In the genomic region with DNA sequence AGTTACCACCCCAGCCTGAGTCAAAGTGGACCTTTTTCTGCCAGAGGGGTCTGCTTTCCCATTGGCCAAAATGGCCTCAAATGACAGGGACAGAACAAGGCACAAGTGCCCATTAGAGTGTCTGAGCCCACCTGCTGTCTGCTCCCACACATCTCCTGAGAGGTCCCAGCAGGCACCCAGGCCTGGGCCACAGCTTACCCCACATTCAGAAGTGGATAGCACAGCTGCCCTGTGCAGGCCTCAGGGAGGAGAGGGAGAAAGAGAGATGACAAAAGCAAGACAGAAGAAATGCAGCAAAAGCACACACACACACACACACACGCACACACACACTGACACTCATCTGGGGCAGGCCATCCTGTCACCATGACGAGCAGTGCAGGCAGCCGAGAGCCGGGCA, we compare ENCODE assay signal across 17 cellular contexts. TPM values are rescaled to one million over a fixed set of nuclear protein-coding genes. Genes with fewer than 3 reads are reported as not detected.
"Had no signal": no experiment of that assay in that cellular context is flagged by ENCODE, and none has a peak within 500 bp of the region (broad histone marks: within the 10 kb centered on the region; RNA-seq: fewer than 3 reads in every experiment).

No MANE protein-coding gene starts in this region.

RNA-seq across cellular contexts. Expression of a gene that starts 4.2 kb away (rescaled TPM):
- total RNA-seq: cerebellum, colonic mucosa, dermis microvascular lymphatic vessel endothelial cell, endodermal cell, esophagus mucosa, esophagus squamous epithelium, gastrocnemius medialis, glomerular endothelial cell, heart right ventricle, kidney epithelial cell, left cardiac atrium, left lung, left ventricle myocardium superior, lung, mammary epithelial cell, mononuclear cell had no signal
- polyA plus RNA-seq: heart right ventricle, keratinocyte, lung, mammary epithelial cell had no signal
